In genomic region chr5:37996918-37997317, GRCh38 we compare ENCODE assay signal across 27 cellular contexts.
"Had no signal": no experiment of that assay in that cellular context is flagged by ENCODE, and none has a peak within 500 bp of the region (broad histone marks: within the 10 kb centered on the region; RNA-seq: fewer than 3 reads in every experiment).

No MANE protein-coding gene starts in this region.

- ATAC-seq: stimulated activated effector memory CD8-positive, alpha-beta T cell treated with anti-CD3 and anti-CD28 coated beads, Interleukin-12 subunit alpha, Interleukin-12 subunit beta, amount 100 ng/mL, for 72 hours; stimulated activated memory B cell treated with anti-CD40 and anti-IgM and Interleukin-4, amounts not matched to agents 10 μg/mL and 1 μg/mL and 100 μg/mL, for 72 hours; stimulated activated naive B cell treated with anti-CD40 and anti-IgM and Interleukin-4, amounts not matched to agents 10 μg/mL and 1 μg/mL and 100 μg/mL, for 72 hours; stimulated activated naive CD8-positive, alpha-beta T cell treated with anti-CD3 and anti-CD28 coated beads, Interleukin-15, amount 100 ng/mL, for 72 hours; stimulated activated naive CD8-positive, alpha-beta T cell treated with anti-CD3 and anti-CD28 coated beads, Interleukin-15, Interleukin-2, amounts not matched to agents 100 U/mL and 50 U/mL, for 24 hours; upper lobe of right lung had no signal

- DNase-seq: stimulated activated CD4-positive, alpha-beta T cell treated with anti-CD3 and anti-CD28 coated beads, Interleukin-2, amount 100 ng/mL, for 48 hours; stimulated activated CD4-positive, alpha-beta T cell treated with anti-CD3 and anti-CD28 coated beads, Interleukin-4, amount 100 ng/mL, for 1 hour; stimulated activated CD4-positive, alpha-beta T cell treated with anti-CD3 and anti-CD28 coated beads, Interleukin-4, amount 100 ng/mL, for 24 hours; stimulated activated CD4-positive, alpha-beta T cell treated with anti-CD3 and anti-CD28 coated beads, Interleukin-4, amount 100 ng/mL, for 4 hours; stimulated activated CD8-positive, alpha-beta memory T cell treated with anti-CD3 and anti-CD28 coated beads, Interleukin-4, amount 100 ng/mL, for 48 hours; stimulated activated naive B cell treated with anti-CD40 and anti-IgM and Interleukin-4, amounts not matched to agents 10 μg/mL and 1 μg/mL and 100 μg/mL, for 72 hours; stimulated activated naive CD4-positive, alpha-beta T cell; stimulated activated naive CD4-positive, alpha-beta T cell treated with Interleukin-2 at 50 U/mL for 16 hours; stimulated activated naive CD8-positive, alpha-beta T cell treated with anti-CD3 and anti-CD28 coated beads, Interleukin-15, amount 100 ng/mL, for 72 hours; stimulated activated naive CD8-positive, alpha-beta T cell treated with anti-CD3 and anti-CD28 coated beads, Interleukin-15, Interleukin-2, amounts not matched to agents 100 U/mL and 50 U/mL, for 24 hours; stomach; substantia nigra; testis; thyroid gland; tibial artery; transverse colon; trophoblast cell; upper lobe of left lung; upper lobe of right lung; uterus had no signal

- H3K27ac ChIP-seq: stomach, suprapubic skin, testis, thoracic aorta, thyroid gland, tibial artery, tibial nerve, transverse colon, upper lobe of left lung, upper lobe of right lung, uterus, vagina had no signal

- H3K4me1 ChIP-seq: stomach, suprapubic skin, testis, thyroid gland, tibial artery, tibial nerve, transverse colon, upper lobe of left lung, upper lobe of right lung, uterus, vagina had no signal

- FAIRE-seq: urothelium cell line had no signal

- H3K36me3 ChIP-seq: stomach, suprapubic skin, thoracic aorta, thyroid gland, tibial artery, tibial nerve, transverse colon, upper lobe of left lung, upper lobe of right lung, uterus, vagina had no signal

- H3K27me3 ChIP-seq: stomach, suprapubic skin, testis, thyroid gland, tibial artery, tibial nerve, transverse colon, upper lobe of left lung, upper lobe of right lung, uterus, vagina had no signal

- H3K4me3 ChIP-seq: stomach, suprapubic skin, testis, thoracic aorta, thyroid gland, tibial artery, tibial nerve, transverse colon, upper lobe of left lung, upper lobe of right lung, uterus, vagina had no signal

- H3K9me3 ChIP-seq: stomach, suprapubic skin, testis, thoracic aorta, thyroid gland, tibial artery, tibial nerve, transverse colon, upper lobe of left lung, upper lobe of right lung, uterus, vagina had no signal
